Comparison of ENCODE assay signal across 10 cellular contexts in genomic region chr7:151174246-151175046, GRCh38. TPM values are rescaled to one million over a fixed set of nuclear protein-coding genes. Genes with fewer than 3 reads are reported as not detected.
A peak's percentile ranks its signal among the peaks of the same experiment; 100 is the strongest.
DNase-seq lines count a peak whose midpoint lies in the region; ATAC-seq and TF ChIP-seq lines count a peak whose summit lies in the region.
"Had no signal": no experiment of that assay in that cellular context is flagged by ENCODE, and none has a peak within 500 bp of the region (broad histone marks: within the 10 kb centered on the region; RNA-seq: fewer than 3 reads in every experiment).

No MANE protein-coding gene starts in this region.

- peak; percentile 74 for DNase-seq in activated effector memory CD4-positive, alpha-beta T cell treated with anti-CD3 and anti-CD28 coated beads, Interleukin-2, amount 50 U/mL, for 16 hours
- DNase-seq in activated effector memory CD4-positive, alpha-beta T cell treated with Interleukin-2 at 50 U/mL for 16 hours = no peak
- DNase-seq in amniotic epithelial cell (ENCODE audit: low read depth) (peak; percentile 49), left lung (no peak), hepatocyte (ENCODE audit: low spot score) (no peak)
- DNase-seq in stimulated activated naive CD8-positive, alpha-beta T cell treated with anti-CD3 and anti-CD28 coated beads, Interleukin-15, Interleukin-2, amounts not matched to agents 100 U/mL and 50 U/mL, for 24 hours = peak; percentile 21
- DNase-seq: WERI-Rb-1 had no signal

- H3K4me2 ChIP-seq in hepatocyte = no peak overlapping the region

- ATAC-seq in left lung = peak; percentile 15
- ATAC-seq in stimulated activated naive CD8-positive, alpha-beta T cell treated with anti-CD3 and anti-CD28 coated beads, Interleukin-15, Interleukin-2, amounts not matched to agents 100 U/mL and 50 U/mL, for 24 hours = no peak
- ATAC-seq in GM18502 (IDR thresholded peaks at IDR 0.05; ENCODE audit: poor library complexity, unreplicated experiment) = no peak
- no peak for ATAC-seq in HG03520 (IDR thresholded peaks at IDR 0.05; ENCODE audit: unreplicated experiment)

- H3K4me1 ChIP-seq in left lung (no peaks in the 10 kb centered on the region), hepatocyte (ENCODE audit: insufficient read depth) (no peaks in the 10 kb centered on the region)

- H3K36me3 ChIP-seq in left lung (no peaks in the 10 kb centered on the region), hepatocyte (replicated peaks; ENCODE audit: insufficient read depth, low read depth) (no peaks in the 10 kb centered on the region)
- H3K36me3 ChIP-seq: WERI-Rb-1 had no signal

- H3K27me3 ChIP-seq in left lung (peaks cover 6 to 94% of the 10 kb centered on the region in 2 donors), hepatocyte (peaks cover 33% of the 10 kb centered on the region)

- H3K4me3 ChIP-seq in left lung (no peak overlapping the region), hepatocyte (no peak overlapping the region)

- TF ChIP-seq CTCF in left lung (IDR thresholded peaks at IDR 0.05) = no peak
- no peak for TF ChIP-seq CTCF in hepatocyte (IDR thresholded peaks at IDR 0.05; ENCODE audit: poor library complexity)

- H4K20me1 ChIP-seq in hepatocyte (ENCODE audit: insufficient read depth, poor library complexity, severe bottlenecking) = no peaks in the 10 kb centered on the region

- H3K9me3 ChIP-seq in left lung (no peaks in the 10 kb centered on the region), hepatocyte (ENCODE audit: low read depth) (no peaks in the 10 kb centered on the region)

- H3K79me2 ChIP-seq in hepatocyte = no peaks in the 10 kb centered on the region

- H3K9me2 ChIP-seq in hepatocyte (replicated peaks; ENCODE audit: insufficient read depth) = no peaks in the 10 kb centered on the region

- no peak overlapping the region for H2AFZ ChIP-seq in hepatocyte

- 93% methylated on average over 51 of the region's 77 CpGs for WGBS in hepatocyte (ENCODE audit: low lambda C conversion rate, missing lambda C conversion rate)

- no peak overlapping the region for H3K27ac ChIP-seq in left lung
- H3K27ac ChIP-seq in hepatocyte = no peak overlapping the region
- H3K27ac ChIP-seq: WERI-Rb-1 had no signal

- intact Hi-C loops in left lung (cut with DNase I) = loop anchor here in 1 of 2 donors (5.0 kb wide), 1 partner anchor 47 kb away; no protein-coding TSS in a partner anchor

RNA-seq across cellular contexts. Expression of gene GBX1, which starts 7.0 kb away (rescaled TPM):
- total RNA-seq in left lung = not detected
- total RNA-seq in hepatocyte = not detected in 2 replicates
- not detected in 2 replicates for polyA plus RNA-seq in hepatocyte
- total RNA-seq: MCF 10A had no signal

RNA-seq across cellular contexts. Expression of gene ASB10, which starts 12.6 kb away (rescaled TPM):
- not detected for total RNA-seq in left lung
- total RNA-seq in hepatocyte = not detected in 2 replicates
- polyA plus RNA-seq in hepatocyte = not detected in 2 replicates
- total RNA-seq: MCF 10A had no signal

RNA-seq across cellular contexts. Expression of gene H2BK1, which starts 35.8 kb away (rescaled TPM):
- total RNA-seq in left lung = not detected
- not detected in 2 replicates for total RNA-seq in hepatocyte
- not detected in 2 replicates for polyA plus RNA-seq in hepatocyte
- total RNA-seq: MCF 10A had no signal

RNA-seq across cellular contexts. Expression of gene ABCF2, which starts 52.6 kb away (rescaled TPM):
- total RNA-seq in left lung = 10 to 100 TPM; 27.1 to 40.6 TPM
- total RNA-seq in hepatocyte = 35.3 and 35.8 TPM in 2 replicates
- polyA plus RNA-seq in hepatocyte = 25.6 and 32.9 TPM in 2 replicates

RNA-seq across cellular contexts. Expression of gene CHPF2, which starts 57.8 kb away (rescaled TPM):
- total RNA-seq in left lung (10 to 100 TPM; 44.0 to 53.8 TPM), hepatocyte (36.9 and 51.0 TPM in 2 replicates)
- polyA plus RNA-seq in hepatocyte = 68.2 and 70.0 TPM in 2 replicates

Comparison
In these comparisons a context has a peak if more than half of its experiments do, and no peak if none do; other contexts are left out.
1. DNase-seq: peak in activated effector memory CD4-positive, alpha-beta T cell treated with anti-CD3 and anti-CD28 coated beads, Interleukin-2, amount 50 U/mL, for 16 hours (single experiment), amniotic epithelial cell (single experiment) and stimulated activated naive CD8-positive, alpha-beta T cell treated with anti-CD3 and anti-CD28 coated beads, Interleukin-15, Interleukin-2, amounts not matched to agents 100 U/mL and 50 U/mL, for 24 hours (single experiment); none in activated effector memory CD4-positive, alpha-beta T cell treated with Interleukin-2 at 50 U/mL for 16 hours (single experiment), left lung (0 of 2) and hepatocyte (single experiment).